In genomic region chr6:10099086-10099499, GRCh38 we compare ENCODE assay signal across 12 cellular contexts.
DNase-seq lines count a peak whose midpoint lies in the region; ATAC-seq and TF ChIP-seq lines count a peak whose summit lies in the region.
"Had no signal": no experiment of that assay in that cellular context is flagged by ENCODE, and none has a peak within 500 bp of the region (broad histone marks: within the 10 kb centered on the region; RNA-seq: fewer than 3 reads in every experiment).

No MANE protein-coding gene starts in this region.

- H2AFZ ChIP-seq in IMR-90 (replicated peaks; ENCODE audit: low read length, poor library complexity): peak overlapping the region; percentile 60

- H3K4me2 ChIP-seq in IMR-90 (ENCODE audit: low read depth, low read length): 0 out of 2 replicates have a peak overlapping the region, but pooled peaks have one; percentile 31

- WGBS in IMR-90 (ENCODE audit: extremely low coverage in 2 of 2, insufficient read length in 1 of 2), 2 experiments: 10% methylated on average over 5 of the region's 17 CpGs; no CpG with 5 or more reads in 1 of the 2 experiments

- no peak overlapping the region for H2BK120ac ChIP-seq in IMR-90 (ENCODE audit: low read depth, low read length)

- DNase-seq in IMR-90: no peak
- peak; percentile 82 for DNase-seq in retina
- no peak for DNase-seq in OCI-M2 (lab: John Stamatoyannopoulos, UW; ENCODE audit: unreplicated experiment)
- DNase-seq in EL: no peak
- DNase-seq: activated CD4-positive, alpha-beta T cell treated with anti-CD3 and anti-CD28 coated beads, Interleukin-2, amount 50 U/mL, for 48 hours; GF-D8; natural killer cell had no signal

- no peak overlapping the region for H2AK9ac ChIP-seq in IMR-90 (replicated peaks; ENCODE audit: low read depth, low read length, poor library complexity)

- H3K9me1 ChIP-seq in IMR-90 (ENCODE audit: insufficient read depth, low read length): no peaks in the 10 kb centered on the region

- H2BK15ac ChIP-seq in IMR-90 (ENCODE audit: low read depth, low read length): no peak overlapping the region

- no peak for TF ChIP-seq POLR2A in IMR-90 (IDR thresholded peaks at IDR 0.05; ENCODE audit: low read depth, low read length)

- H4K91ac ChIP-seq in IMR-90 (ENCODE audit: insufficient read depth, low read depth, low read length): no peak overlapping the region

- no peak overlapping the region for H3K4me3 ChIP-seq in IMR-90 (ENCODE audit: insufficient read depth, low read depth, low read length)

- no peak overlapping the region for H3K18ac ChIP-seq in IMR-90 (ENCODE audit: low read depth, low read length)

- no peaks in the 10 kb centered on the region for H3K79me1 ChIP-seq in IMR-90 (ENCODE audit: low read depth in 1 of 2, low read length in 2 of 2)

- H3K27me3 ChIP-seq in IMR-90 (ENCODE audit: control insufficient read depth, insufficient read depth, low read length): no peaks in the 10 kb centered on the region

- TF ChIP-seq CTCF in IMR-90 (conservative IDR thresholded peaks at IDR 0.05; ENCODE audit: low read depth, low read length): no peak

- no TSS peak for BruUV-seq in IMR-90 (replicated peaks; lab: Mats Ljungman, UMichigan)

- in situ Hi-C loops in IMR-90 (cut with MboI; ENCODE audit: low sequenced_read_pairs): no loop called here

- dilution Hi-C loops in IMR-90 (cut with HindIII; ENCODE audit: low sequenced_read_pairs, unreplicated experiment): no loop called here

- H3K56ac ChIP-seq in IMR-90 (ENCODE audit: extremely low read depth, insufficient read depth, low read length): no peak overlapping the region

- H3K9me3 ChIP-seq in IMR-90 (ENCODE audit: control insufficient read depth, insufficient read depth, low read length): peaks cover 13% of the 10 kb centered on the region
- H3K9me3 ChIP-seq: gastroesophageal sphincter had no signal

- no peaks in the 10 kb centered on the region for H4K20me1 ChIP-seq in IMR-90 (ENCODE audit: insufficient read depth, low read length)

- CTCF ChIA-PET in IMR-90 (lab: Yijun Ruan, JAX): interaction anchor here (0.6 kb wide), 1 partner anchor 1122 kb away, joined by 3 read pairs; no protein-coding TSS in a partner anchor

- H3K4ac ChIP-seq in IMR-90 (ENCODE audit: low read depth, low read length): no peak overlapping the region

- H3K27ac ChIP-seq in IMR-90 (ENCODE audit: insufficient read depth, low read length): no peak overlapping the region
- H3K27ac ChIP-seq: gastroesophageal sphincter had no signal

- H2BK20ac ChIP-seq in IMR-90 (ENCODE audit: low read depth, low read length): no peak overlapping the region

- no peaks in the 10 kb centered on the region for H3K4me1 ChIP-seq in IMR-90 (ENCODE audit: control insufficient read depth, insufficient read depth, low read length)
- H3K4me1 ChIP-seq: gastroesophageal sphincter had no signal

- no peaks in the 10 kb centered on the region for H3K36me3 ChIP-seq in IMR-90 (ENCODE audit: control insufficient read depth, insufficient read depth, low read length)
- H3K36me3 ChIP-seq: gastroesophageal sphincter had no signal

- no peak overlapping the region for H3K23ac ChIP-seq in IMR-90 (ENCODE audit: low read depth, low read length)

- H3K9ac ChIP-seq in IMR-90 (ENCODE audit: low read depth, low read length): no peak overlapping the region

- ATAC-seq in IMR-90 (ENCODE audit: low read depth) (peak; percentile 49; the same call in 1 of the 2 replicates), esophagus mucosa (peak; percentile 49), GM21723 (IDR thresholded peaks at IDR 0.05; ENCODE audit: unreplicated experiment) (no peak), GM21717 (IDR thresholded peaks at IDR 0.05; ENCODE audit: unreplicated experiment) (no peak)
- ATAC-seq: gastroesophageal sphincter, natural killer cell had no signal

- no peak overlapping the region for H4K5ac ChIP-seq in IMR-90 (ENCODE audit: low read depth, low read length)

- H4K8ac ChIP-seq in IMR-90 (ENCODE audit: low read depth in 2 of 2, low read length in 2 of 2): no peak overlapping the region

- POLR2A ChIA-PET in IMR-90 (lab: Charles Lee; ENCODE audit: unreplicated experiment): no interaction called here

- no peak overlapping the region for H2BK5ac ChIP-seq in IMR-90 (ENCODE audit: low read depth, low read length, poor library complexity, severe bottlenecking)

- no peak for TF ChIP-seq RAD21 in IMR-90 (IDR thresholded peaks at IDR 0.05; ENCODE audit: low read length)

- intact Hi-C loops in IMR-90 (cut with micrococcal nuclease): no loop called here

- no peak overlapping the region for H3K14ac ChIP-seq in IMR-90 (replicated peaks; ENCODE audit: low read depth, low read length)

- H2AK5ac ChIP-seq in IMR-90 (ENCODE audit: low read depth, low read length): no peak overlapping the region

TF ChIP-seq in IMR-90, 13 proteins besides CTCF, POLR2A, EP300 and RAD21:
- TF ChIP-seq CEBPB (IDR thresholded peaks at IDR 0.05; ENCODE audit: low read depth, low read length) (no peak), NFE2L2 (IDR thresholded peaks at IDR 0.05; ENCODE audit: low read depth, low read length) (no peak), RFX5 (IDR thresholded peaks at IDR 0.05; ENCODE audit: low read depth, low read length) (no peak), MXI1 (IDR thresholded peaks at IDR 0.05; ENCODE audit: borderline replicate concordance, low read depth, low read length) (no peak), RCOR1 (IDR thresholded peaks at IDR 0.05; ENCODE audit: insufficient replicate concordance, low read length) (no peak), MAZ (IDR thresholded peaks at IDR 0.05; ENCODE audit: borderline replicate concordance, low read depth, low read length) (no peak)
TF ChIP-seq in IMR-90: peak in this region for 0.

TF ChIP-seq in PFSK-1, 5 proteins besides CTCF, POLR2A, EP300 and RAD21:
- TF ChIP-seq FOXP2 (optimal IDR thresholded peaks at IDR 0.05; ENCODE audit: borderline replicate concordance, extremely low read depth, extremely low read length, insufficient read depth) (peak; percentile 47), TAF1 (IDR thresholded peaks at IDR 0.05; ENCODE audit: borderline replicate concordance, insufficient read depth, low read length) (no peak), SIN3A (IDR thresholded peaks at IDR 0.05; ENCODE audit: borderline replicate concordance, insufficient read depth, low read length) (no peak), POLR2AphosphoS5 (IDR thresholded peaks at IDR 0.05; ENCODE audit: low read depth, low read length) (peak; percentile 46; the same call in 1 of the 2 replicates)
- TF ChIP-seq, protein P1, sequence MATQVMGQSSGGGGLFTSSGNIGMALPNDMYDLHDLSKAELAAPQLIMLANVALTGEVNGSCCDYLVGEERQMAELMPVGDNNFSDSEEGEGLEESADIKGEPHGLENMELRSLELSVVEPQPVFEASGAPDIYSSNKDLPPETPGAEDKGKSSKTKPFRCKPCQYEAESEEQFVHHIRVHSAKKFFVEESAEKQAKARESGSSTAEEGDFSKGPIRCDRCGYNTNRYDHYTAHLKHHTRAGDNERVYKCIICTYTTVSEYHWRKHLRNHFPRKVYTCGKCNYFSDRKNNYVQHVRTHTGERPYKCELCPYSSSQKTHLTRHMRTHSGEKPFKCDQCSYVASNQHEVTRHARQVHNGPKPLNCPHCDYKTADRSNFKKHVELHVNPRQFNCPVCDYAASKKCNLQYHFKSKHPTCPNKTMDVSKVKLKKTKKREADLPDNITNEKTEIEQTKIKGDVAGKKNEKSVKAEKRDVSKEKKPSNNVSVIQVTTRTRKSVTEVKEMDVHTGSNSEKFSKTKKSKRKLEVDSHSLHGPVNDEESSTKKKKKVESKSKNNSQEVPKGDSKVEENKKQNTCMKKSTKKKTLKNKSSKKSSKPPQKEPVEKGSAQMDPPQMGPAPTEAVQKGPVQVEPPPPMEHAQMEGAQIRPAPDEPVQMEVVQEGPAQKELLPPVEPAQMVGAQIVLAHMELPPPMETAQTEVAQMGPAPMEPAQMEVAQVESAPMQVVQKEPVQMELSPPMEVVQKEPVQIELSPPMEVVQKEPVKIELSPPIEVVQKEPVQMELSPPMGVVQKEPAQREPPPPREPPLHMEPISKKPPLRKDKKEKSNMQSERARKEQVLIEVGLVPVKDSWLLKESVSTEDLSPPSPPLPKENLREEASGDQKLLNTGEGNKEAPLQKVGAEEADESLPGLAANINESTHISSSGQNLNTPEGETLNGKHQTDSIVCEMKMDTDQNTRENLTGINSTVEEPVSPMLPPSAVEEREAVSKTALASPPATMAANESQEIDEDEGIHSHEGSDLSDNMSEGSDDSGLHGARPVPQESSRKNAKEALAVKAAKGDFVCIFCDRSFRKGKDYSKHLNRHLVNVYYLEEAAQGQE (IDR thresholded peaks at IDR 0.05; ENCODE audit: insufficient read depth in 1 of 2, low read depth in 2 of 2, low read length in 2 of 2): no peak

Comparison
In these comparisons a context has a peak if more than half of its experiments do, and no peak if none do; other contexts are left out.
1. ATAC-seq: peak in IMR-90 (single experiment) and esophagus mucosa (single experiment); none in GM21723 (single experiment) and GM21717 (single experiment).